38 cellular contexts compared by ENCODE assay signal in genomic region chr2:12299431-12299830, GRCh38.
"Had no signal": no experiment of that assay in that cellular context is flagged by ENCODE, and none has a peak within 500 bp of the region (broad histone marks: within the 10 kb centered on the region; RNA-seq: fewer than 3 reads in every experiment).

No MANE protein-coding gene starts in this region.

- H3K4me3 Mint-ChIP-seq: activated B cell treated with CpG ODN at 0.5 μM for 24 hours; activated CD4-positive, alpha-beta memory T cell treated with anti-CD3 and anti-CD28 coated beads for 36 hours; activated CD4-positive, alpha-beta T cell treated with anti-CD3 and anti-CD28 coated beads, Interleukin-2, amount 10 ng/mL, durations not matched to agents 24 days and 14 days; activated CD8-positive, alpha-beta T cell treated with anti-CD3 and anti-CD28 coated beads for 36 hours; activated naive CD4-positive, alpha-beta T cell treated with anti-CD3 and anti-CD28 coated beads for 36 hours; activated naive CD8-positive, alpha-beta T cell treated with anti-CD3 and anti-CD28 coated beads for 36 hours; activated T-cell treated with anti-CD3 and anti-CD28 coated beads, Interleukin-2, amount 50 U/mL, for 4 hours; activated T-cell treated with anti-CD3 and anti-CD28 coated beads, Interleukin-2, amount 50 U/mL, for 72 hours; activated T-helper 1 cell treated with anti-CD3 and anti-CD28 coated beads, Interleukin-12 subunit alpha, Interleukin-12 subunit beta, Interleukin-2, Interleukin-4 antibody, amounts not matched to agents 30 ng/mL and 10 ng/mL and 1 ng/mL, durations not matched to agents 14 hours and 24 hours and 36 hours; activated T-helper 17 cell treated with anti-CD3 and anti-CD28 coated beads, Interleukin-2, amount 50 U/mL, for 72 hours; T-helper 1 cell treated with Interleukin-12 subunit alpha and Interleukin-12 subunit beta and Interleukin-4 antibody, amounts not matched to agents 30 μg/mL and 1 μg/mL, for 36 hours; T-helper 2 cell treated with Interferon-gamma antibody and Interleukin-4, amounts not matched to agents 5 μg/mL and 100 μg/mL, for 36 hours had no signal

- H3K27me3 Mint-ChIP-seq: activated B cell treated with CpG ODN at 0.5 μM for 24 hours had no signal

- ATAC-seq: activated CD8-positive, alpha-beta T cell treated with anti-CD3 and anti-CD28 coated beads for 36 hours; activated naive CD4-positive, alpha-beta T cell treated with anti-CD3 and anti-CD28 coated beads, Interleukin-2, amount 50 U/mL, for 72 hours; activated T-cell treated with anti-CD3 and anti-CD28 coated beads, Interleukin-2, amount 50 U/mL, for 4 hours; activated T-cell treated with anti-CD3 and anti-CD28 coated beads, Interleukin-2, amount 50 U/mL, for 72 hours; activated T-helper 17 cell treated with anti-CD3 and anti-CD28 coated beads, Interleukin-2, amount 50 U/mL, for 72 hours; body of pancreas had no signal

- H3K27ac ChIP-seq: adrenal gland, body of pancreas, brain microvascular endothelial cell, cardiac muscle cell, VCaP had no signal

- DNase-seq: activated B cell treated with CpG ODN at 0.5 μM for 24 hours; activated CD4-positive, alpha-beta memory T cell treated with anti-CD3 and anti-CD28 coated beads for 36 hours; activated CD4-positive, alpha-beta T cell treated with anti-CD3 and anti-CD28 coated beads for 4 hours; activated CD4-positive, alpha-beta T cell treated with anti-CD3 and anti-CD28 coated beads, Interleukin-2, amount 10 ng/mL, durations not matched to agents 24 days and 14 days; activated CD4-positive, alpha-beta T cell treated with anti-CD3 and anti-CD28 coated beads, Interleukin-2, amount 50 U/mL, for 1 hour; activated CD4-positive, alpha-beta T cell treated with anti-CD3 and anti-CD28 coated beads, Interleukin-2, amount 50 U/mL, for 4 hours; activated CD4-positive, CD25-positive, alpha-beta regulatory T cell treated with anti-CD3 and anti-CD28 coated beads, Interleukin-2, amount 50 U/mL, for 72 hours; activated CD8-positive, alpha-beta memory T cell treated with anti-CD3 and anti-CD28 coated beads, Interleukin-2, amount 50 U/mL, for 4 hours; activated CD8-positive, alpha-beta T cell treated with anti-CD3 and anti-CD28 coated beads for 36 hours; activated effector memory CD4-positive, alpha-beta T cell treated with anti-CD3 and anti-CD28 coated beads, Interleukin-2, amount 50 U/mL, for 16 hours; activated gamma-delta T cell treated with Interleukin-2 at 50 U/mL for 16 hours; activated naive CD4-positive, alpha-beta T cell; activated naive CD4-positive, alpha-beta T cell treated with anti-CD3 and anti-CD28 coated beads for 36 hours; activated naive CD4-positive, alpha-beta T cell treated with anti-CD3 and anti-CD28 coated beads, Interleukin-2, amount 50 U/mL, for 16 hours; activated naive CD8-positive, alpha-beta T cell treated with anti-CD3 and anti-CD28 coated beads for 36 hours; activated T-cell treated with anti-CD3 and anti-CD28 coated beads for 4 hours; activated T-cell treated with anti-CD3 and anti-CD28 coated beads, Interleukin-2, amount 50 U/mL, for 1 hour; activated T-cell treated with anti-CD3 and anti-CD28 coated beads, Interleukin-2, amount 50 U/mL, for 4 hours; activated T-cell treated with anti-CD3 and anti-CD28 coated beads, Interleukin-2, amount 50 U/mL, for 72 hours; adrenal gland; amniotic stem cell; aorta; body of pancreas; brain microvascular endothelial cell; central memory CD4-positive, alpha-beta T cell; T-helper 1 cell; T-helper 2 cell; T-helper 9 cell had no signal

- H3K27me3 ChIP-seq: adrenal gland, body of pancreas, brain microvascular endothelial cell, cardiac muscle cell had no signal

- H3K9me3 ChIP-seq: adrenal gland, body of pancreas had no signal

- H3K9me3 Mint-ChIP-seq: activated B cell treated with CpG ODN at 0.5 μM for 24 hours; activated CD4-positive, alpha-beta memory T cell treated with anti-CD3 and anti-CD28 coated beads for 36 hours; activated CD8-positive, alpha-beta T cell treated with anti-CD3 and anti-CD28 coated beads for 36 hours; activated naive CD4-positive, alpha-beta T cell treated with anti-CD3 and anti-CD28 coated beads for 36 hours; activated T-cell treated with anti-CD3 and anti-CD28 coated beads, Interleukin-2, amount 50 U/mL, for 4 hours had no signal

- FAIRE-seq: astrocyte, bronchial epithelial cell, TTC549 had no signal

- H3K36me3 Mint-ChIP-seq: activated naive CD8-positive, alpha-beta T cell treated with anti-CD3 and anti-CD28 coated beads for 36 hours had no signal

- H3K27ac Mint-ChIP-seq: activated B cell treated with CpG ODN at 0.5 μM for 24 hours; activated CD4-positive, alpha-beta memory T cell treated with anti-CD3 and anti-CD28 coated beads for 36 hours; activated CD4-positive, alpha-beta T cell treated with anti-CD3 and anti-CD28 coated beads, Interleukin-2, amount 10 ng/mL, durations not matched to agents 24 days and 14 days; activated CD8-positive, alpha-beta T cell treated with anti-CD3 and anti-CD28 coated beads for 36 hours; activated naive CD4-positive, alpha-beta T cell treated with anti-CD3 and anti-CD28 coated beads for 36 hours; activated naive CD4-positive, alpha-beta T cell treated with anti-CD3 and anti-CD28 coated beads, Interleukin-2, amount 50 U/mL, for 72 hours; activated naive CD8-positive, alpha-beta T cell treated with anti-CD3 and anti-CD28 coated beads for 36 hours; activated T-cell treated with anti-CD3 and anti-CD28 coated beads, Interleukin-2, amount 50 U/mL, for 72 hours; activated T-helper 1 cell treated with anti-CD3 and anti-CD28 coated beads, Interleukin-12 subunit alpha, Interleukin-12 subunit beta, Interleukin-2, Interleukin-4 antibody, amounts not matched to agents 30 ng/mL and 10 ng/mL and 1 ng/mL, durations not matched to agents 14 hours and 24 hours and 36 hours; activated T-helper 17 cell treated with anti-CD3 and anti-CD28 coated beads, Interleukin-2, amount 50 U/mL, for 72 hours; T-helper 1 cell treated with Interleukin-12 subunit alpha and Interleukin-12 subunit beta and Interleukin-4 antibody, amounts not matched to agents 30 μg/mL and 1 μg/mL, for 36 hours; T-helper 2 cell treated with Interferon-gamma antibody and Interleukin-4, amounts not matched to agents 5 μg/mL and 100 μg/mL, for 36 hours had no signal

- H3K36me3 ChIP-seq: adrenal gland, brain microvascular endothelial cell, cardiac muscle cell had no signal

- H3K4me3 ChIP-seq: adrenal gland, body of pancreas, cardiac muscle cell had no signal
